In the genomic region with DNA sequence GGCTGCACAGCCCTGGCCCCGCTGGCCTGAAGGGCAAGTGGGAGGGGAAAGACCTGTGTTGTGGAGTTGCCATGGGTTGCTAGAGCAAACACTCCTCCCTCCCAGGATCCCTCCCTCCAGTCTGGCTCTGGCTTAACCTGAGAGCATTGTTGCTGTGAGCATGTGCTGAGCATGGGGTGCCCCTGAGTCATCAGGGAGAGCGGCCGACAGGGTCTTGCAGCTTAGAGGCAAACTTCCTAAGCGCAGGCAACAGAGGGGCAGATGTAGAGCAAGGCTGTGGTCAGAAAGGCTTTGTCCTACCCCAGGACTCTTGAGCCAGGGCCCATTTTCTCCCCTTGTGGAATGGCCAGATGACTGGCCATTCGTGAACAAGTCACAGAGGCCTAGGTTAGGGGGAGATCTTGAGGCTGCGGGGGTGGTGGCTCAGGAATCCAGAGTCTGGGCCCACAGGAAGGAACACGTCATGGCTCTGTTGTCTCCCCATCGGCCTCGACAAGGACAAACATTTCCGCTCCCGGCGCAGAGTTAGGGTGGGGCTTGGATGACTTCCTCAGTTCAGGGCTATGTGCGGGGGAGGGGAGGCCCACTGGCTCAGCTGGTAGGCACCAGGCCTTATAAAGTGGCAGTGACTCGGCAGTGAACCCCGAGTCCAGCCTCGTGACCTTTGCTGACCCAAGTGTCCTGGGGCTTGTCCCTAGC, we compare ENCODE assay signal across 8 cellular contexts.
DNase-seq lines count a peak whose midpoint lies in the region; ATAC-seq lines count a peak whose summit lies in the region.

No MANE protein-coding gene starts in this region.

- no peaks in the 10 kb centered on the region for H3K27me3 ChIP-seq in endocrine pancreas (ENCODE audit: control insufficient read depth, insufficient read depth, low read length)

- ATAC-seq in HG02759 (IDR thresholded peaks at IDR 0.05; ENCODE audit: unreplicated experiment) (peak; percentile 41), GM18519 (IDR thresholded peaks at IDR 0.05; ENCODE audit: low FRiP score, unreplicated experiment) (no peak)

- peak; percentile 100 for DNase-seq in ELR (ENCODE audit: low read depth)
- DNase-seq in NOMO-1 treated with DMSO at 0.1 percent for 48 hours (lab: John Stamatoyannopoulos, UW; ENCODE audit: unreplicated experiment): peak; percentile 92
- peak; percentile 96 for DNase-seq in activated CD8-positive, alpha-beta memory T cell treated with anti-CD3 and anti-CD28 coated beads, Interleukin-2, amount 50 U/mL, for 1 hour (ENCODE audit: extremely low read depth)
- peak; percentile 93 for DNase-seq in medulla oblongata (ENCODE audit: extremely low spot score)
- DNase-seq in stimulated activated CD8-positive, alpha-beta memory T cell treated with anti-CD3 and anti-CD28 coated beads, Interleukin-12 subunit alpha, Interleukin-12 subunit beta, amount 100 ng/mL, for 1 hour (ENCODE audit: low read depth): peak; percentile 86

- peaks cover 4% of the 10 kb centered on the region for H3K4me1 ChIP-seq in endocrine pancreas (ENCODE audit: control insufficient read depth, insufficient read depth, low read length)

- H3K9me3 ChIP-seq in endocrine pancreas (ENCODE audit: control insufficient read depth, low read length): no peaks in the 10 kb centered on the region

- peak overlapping the region; percentile 74 for H3K9ac ChIP-seq in endocrine pancreas (ENCODE audit: control insufficient read depth, insufficient read depth, low read length)

- H3K36me3 ChIP-seq in endocrine pancreas (ENCODE audit: control insufficient read depth, insufficient read depth, low read length): peaks cover 2% of the 10 kb centered on the region

- H3K4me3 ChIP-seq in endocrine pancreas (ENCODE audit: control insufficient read depth, insufficient read depth, low read length): no peak overlapping the region
